In the genomic region with DNA sequence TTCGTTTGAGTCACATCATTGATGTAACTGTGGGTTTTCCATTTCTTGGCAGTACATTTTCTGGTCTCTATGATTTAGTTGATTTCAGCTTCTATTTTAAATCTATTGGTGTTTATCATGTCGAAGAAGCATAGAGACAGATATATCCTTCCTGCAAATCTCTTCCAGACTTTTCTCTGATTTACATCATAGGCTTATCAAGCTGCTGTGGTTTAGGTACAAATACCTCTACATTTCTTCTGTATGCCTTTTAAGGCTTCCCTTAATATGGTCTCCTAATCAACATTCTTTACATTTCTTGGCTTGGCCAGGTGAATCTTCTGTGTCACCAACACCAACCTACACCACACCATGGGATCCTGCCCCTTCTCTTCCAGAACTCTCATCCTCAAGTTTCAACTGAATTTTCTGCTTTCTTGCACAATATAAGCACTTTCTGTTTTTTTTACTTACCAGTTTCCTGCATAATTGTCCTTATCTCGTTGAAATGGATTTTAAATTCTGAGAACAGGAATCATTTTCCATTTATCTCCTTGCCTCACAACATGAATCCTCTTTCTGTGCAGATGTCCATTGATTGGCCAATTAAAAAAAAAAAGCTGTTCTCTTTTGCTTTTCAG, we compare ENCODE assay signal across 17 cellular contexts.
DNase-seq lines count a peak whose midpoint lies in the region; ATAC-seq and TF ChIP-seq lines count a peak whose summit lies in the region.
"Had no signal": no experiment of that assay in that cellular context is flagged by ENCODE, and none has a peak within 500 bp of the region (broad histone marks: within the 10 kb centered on the region; RNA-seq: fewer than 3 reads in every experiment).

No MANE protein-coding gene starts in this region.

- CTCF ChIA-PET in SK-N-SH (lab: Yijun Ruan, JAX): interaction anchor here (0.5 to 0.7 kb wide), 2 partner anchors 238 to 341 kb away, joined by 3 read pairs; no protein-coding TSS in a partner anchor

- ATAC-seq in SK-N-SH treated with all-trans-retinoic acid at 6 μM for 48 hours (no peak), HG02852 (IDR thresholded peaks at IDR 0.05; ENCODE audit: unreplicated experiment) (no peak)
- ATAC-seq: GM12878 had no signal

- H2AFZ ChIP-seq in SK-N-SH (ENCODE audit: low read depth): no peak overlapping the region
- H2AFZ ChIP-seq in smooth muscle cell (ENCODE audit: low read depth): no peak overlapping the region
- H2AFZ ChIP-seq: GM23248 had no signal

- H3K27me3 ChIP-seq in SK-N-SH (ENCODE audit: insufficient read depth) (no peaks in the 10 kb centered on the region), adipocyte (replicated peaks; ENCODE audit: control insufficient read depth, insufficient read depth, low read length) (no peaks in the 10 kb centered on the region), smooth muscle cell (ENCODE audit: low read depth) (peaks cover 16% of the 10 kb centered on the region)

- no peak for DNase-seq in SK-N-SH
- DNase-seq in adipocyte (ENCODE audit: low read depth): no peak
- DNase-seq in fibroblast of peridontal ligament (ENCODE audit: extremely low read depth): peak; percentile 32
- DNase-seq in smooth muscle cell (lab: John Stamatoyannopoulos, UW; ENCODE audit: unreplicated experiment): no peak
- no peak for DNase-seq in activated gamma-delta T cell treated with Interleukin-2 at 50 U/mL for 16 hours
- no peak for DNase-seq in DMS114 treated with DMSO at 0.1 percent for 48 hours (lab: John Stamatoyannopoulos, UW; ENCODE audit: unreplicated experiment)
- DNase-seq: CD4-positive, alpha-beta memory T cell; DND-41; GM23248; NCI-H1048; NCI-H69; SHP77 treated with DMSO at 0.1 percent for 48 hours had no signal

- no peak for TF ChIP-seq RAD21 in SK-N-SH (IDR thresholded peaks at IDR 0.05; ENCODE audit: low read length)

- no peaks in the 10 kb centered on the region for H3K9me3 ChIP-seq in SK-N-SH
- H3K9me3 ChIP-seq in adipocyte (ENCODE audit: control insufficient read depth, low read length): peaks cover 8% of the 10 kb centered on the region
- H3K9me3 ChIP-seq in smooth muscle cell (replicated peaks; ENCODE audit: low read depth): peaks cover under 1% of the 10 kb centered on the region

- H3K4me1 ChIP-seq in SK-N-SH (ENCODE audit: control insufficient read depth in 1 of 2, insufficient read depth in 2 of 2, low read depth in 1 of 2, low read length in 1 of 2) (no peaks in the 10 kb centered on the region; a peak in 1 of 4 replicates), adipocyte (ENCODE audit: control insufficient read depth, insufficient read depth, low read length) (peaks cover 23% of the 10 kb centered on the region), smooth muscle cell (ENCODE audit: low read depth) (peaks cover 5% of the 10 kb centered on the region)

- no peak overlapping the region for H3K4me3 ChIP-seq in SK-N-SH (ENCODE audit: low read depth in 2 of 2, low read length in 1 of 2)
- H3K4me3 ChIP-seq in adipocyte (ENCODE audit: low read length): peak overlapping the region; percentile 3
- H3K4me3 ChIP-seq in smooth muscle cell: no peak overlapping the region
- H3K4me3 ChIP-seq: GM12878, GM23248 had no signal

- H3K9ac ChIP-seq in SK-N-SH: no peak overlapping the region
- peak overlapping the region; percentile 65 for H3K9ac ChIP-seq in adipocyte (ENCODE audit: low read length)
- no peak overlapping the region for H3K9ac ChIP-seq in smooth muscle cell (ENCODE audit: low read depth)
- H3K9ac ChIP-seq: GM23248, KMS-11 had no signal

- H3F3A ChIP-seq in SK-N-SH (replicated peaks; ENCODE audit: insufficient read depth): no peaks in the 10 kb centered on the region
- H3F3A ChIP-seq in smooth muscle cell (ENCODE audit: low read depth): no peaks in the 10 kb centered on the region

- no peak overlapping the region for H3K27ac ChIP-seq in SK-N-SH (ENCODE audit: low read depth in 2 of 2, low read length in 1 of 2)
- H3K27ac ChIP-seq in smooth muscle cell (ENCODE audit: low read depth): no peak overlapping the region
- H3K27ac ChIP-seq: 22Rv1, GM23248, KMS-11 had no signal

- WGBS in SK-N-SH (ENCODE audit: low lambda C conversion rate): 46% methylated on average over 3 of the region's 3 CpGs
- 72% methylated on average over 3 of the region's 3 CpGs for WGBS in smooth muscle cell (ENCODE audit: low lambda C conversion rate)

- 0 out of 2 replicates have a peak, but pooled peaks cover 3% of the 10 kb centered on the region for H3K9me2 ChIP-seq in SK-N-SH

- H4K20me1 ChIP-seq in SK-N-SH (ENCODE audit: insufficient read depth) (no peaks in the 10 kb centered on the region), smooth muscle cell (ENCODE audit: low read depth) (no peaks in the 10 kb centered on the region)

- POLR2A ChIA-PET in SK-N-SH (lab: Yijun Ruan, JAX): no interaction called here

- no peak overlapping the region for H3K4me2 ChIP-seq in SK-N-SH
- H3K4me2 ChIP-seq in smooth muscle cell: peak overlapping the region; percentile 50
- H3K4me2 ChIP-seq: KMS-11 had no signal

- H3K36me3 ChIP-seq in SK-N-SH (replicated peaks in 1 of 2; ENCODE audit: control insufficient read depth in 1 of 2, insufficient read depth in 2 of 2, low read length in 1 of 2): no peaks in the 10 kb centered on the region
- H3K36me3 ChIP-seq in adipocyte (ENCODE audit: control insufficient read depth, insufficient read depth, low read length, severe bottlenecking): no peaks in the 10 kb centered on the region
- peaks cover 2% of the 10 kb centered on the region for H3K36me3 ChIP-seq in smooth muscle cell (ENCODE audit: low read depth)

- H3K79me2 ChIP-seq in SK-N-SH (ENCODE audit: insufficient read depth) (no peaks in the 10 kb centered on the region), smooth muscle cell (ENCODE audit: low read depth) (no peaks in the 10 kb centered on the region)

- TF ChIP-seq CTCF in SK-N-SH (IDR thresholded peaks at IDR 0.05) (no peak), smooth muscle cell (IDR thresholded peaks at IDR 0.05; ENCODE audit: borderline replicate concordance, insufficient read depth, poor library complexity, severe bottlenecking) (no peak)

- TF ChIP-seq EP300 in SK-N-SH (IDR thresholded peaks at IDR 0.05; ENCODE audit: borderline replicate concordance in 1 of 2, low read depth in 1 of 2, low read length in 1 of 2): no peak

TF ChIP-seq in SK-N-SH treated with all-trans-retinoic acid at 6 μM for 48 hours, 23 proteins besides CTCF, POLR2A, EP300 and RAD21 (continues in another document):
- no peak for TF ChIP-seq BACH2 (CRISPR knock-in tag; IDR thresholded peaks at IDR 0.05; ENCODE audit: borderline replicate concordance)
- TF ChIP-seq, protein P1, sequence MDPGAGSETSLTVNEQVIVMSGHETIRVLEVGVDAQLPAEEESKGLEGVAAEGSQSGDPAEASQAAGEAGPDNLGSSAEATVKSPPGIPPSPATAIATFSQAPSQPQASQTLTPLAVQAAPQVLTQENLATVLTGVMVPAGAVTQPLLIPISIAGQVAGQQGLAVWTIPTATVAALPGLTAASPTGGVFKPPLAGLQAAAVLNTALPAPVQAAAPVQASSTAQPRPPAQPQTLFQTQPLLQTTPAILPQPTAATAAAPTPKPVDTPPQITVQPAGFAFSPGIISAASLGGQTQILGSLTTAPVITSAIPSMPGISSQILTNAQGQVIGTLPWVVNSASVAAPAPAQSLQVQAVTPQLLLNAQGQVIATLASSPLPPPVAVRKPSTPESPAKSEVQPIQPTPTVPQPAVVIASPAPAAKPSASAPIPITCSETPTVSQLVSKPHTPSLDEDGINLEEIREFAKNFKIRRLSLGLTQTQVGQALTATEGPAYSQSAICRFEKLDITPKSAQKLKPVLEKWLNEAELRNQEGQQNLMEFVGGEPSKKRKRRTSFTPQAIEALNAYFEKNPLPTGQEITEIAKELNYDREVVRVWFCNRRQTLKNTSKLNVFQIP (CRISPR knock-in tag; IDR thresholded peaks at IDR 0.05; ENCODE audit: borderline replicate concordance, low read depth): no peak
- TF ChIP-seq, protein P2, sequence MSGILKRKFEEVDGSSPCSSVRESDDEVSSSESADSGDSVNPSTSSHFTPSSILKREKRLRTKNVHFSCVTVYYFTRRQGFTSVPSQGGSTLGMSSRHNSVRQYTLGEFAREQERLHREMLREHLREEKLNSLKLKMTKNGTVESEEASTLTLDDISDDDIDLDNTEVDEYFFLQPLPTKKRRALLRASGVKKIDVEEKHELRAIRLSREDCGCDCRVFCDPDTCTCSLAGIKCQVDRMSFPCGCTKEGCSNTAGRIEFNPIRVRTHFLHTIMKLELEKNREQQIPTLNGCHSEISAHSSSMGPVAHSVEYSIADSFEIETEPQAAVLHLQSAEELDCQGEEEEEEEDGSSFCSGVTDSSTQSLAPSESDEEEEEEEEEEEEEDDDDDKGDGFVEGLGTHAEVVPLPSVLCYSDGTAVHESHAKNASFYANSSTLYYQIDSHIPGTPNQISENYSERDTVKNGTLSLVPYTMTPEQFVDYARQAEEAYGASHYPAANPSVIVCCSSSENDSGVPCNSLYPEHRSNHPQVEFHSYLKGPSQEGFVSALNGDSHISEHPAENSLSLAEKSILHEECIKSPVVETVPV (CRISPR knock-in tag; IDR thresholded peaks at IDR 0.05): no peak

TF ChIP-seq in SK-N-SH, 30 proteins besides CTCF, POLR2A, EP300 and RAD21 (continues in another document):
- TF ChIP-seq POLR2AphosphoS5 (IDR thresholded peaks at IDR 0.05; ENCODE audit: low read depth, low read length) (no peak), FOSL2 (IDR thresholded peaks at IDR 0.05; ENCODE audit: borderline replicate concordance, low read depth) (no peak), MEF2A (IDR thresholded peaks at IDR 0.05; ENCODE audit: borderline replicate concordance, low read depth) (no peak), GABPA (IDR thresholded peaks at IDR 0.05; ENCODE audit: low read depth) (no peak), USF1 (IDR thresholded peaks at IDR 0.05; ENCODE audit: borderline replicate concordance, low read depth) (no peak)
- TF ChIP-seq, protein P3, sequence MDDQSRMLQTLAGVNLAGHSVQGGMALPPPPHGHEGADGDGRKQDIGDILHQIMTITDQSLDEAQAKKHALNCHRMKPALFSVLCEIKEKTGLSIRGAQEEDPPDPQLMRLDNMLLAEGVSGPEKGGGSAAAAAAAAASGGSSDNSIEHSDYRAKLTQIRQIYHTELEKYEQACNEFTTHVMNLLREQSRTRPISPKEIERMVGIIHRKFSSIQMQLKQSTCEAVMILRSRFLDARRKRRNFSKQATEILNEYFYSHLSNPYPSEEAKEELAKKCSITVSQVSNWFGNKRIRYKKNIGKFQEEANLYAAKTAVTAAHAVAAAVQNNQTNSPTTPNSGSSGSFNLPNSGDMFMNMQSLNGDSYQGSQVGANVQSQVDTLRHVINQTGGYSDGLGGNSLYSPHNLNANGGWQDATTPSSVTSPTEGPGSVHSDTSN (IDR thresholded peaks at IDR 0.05): no peak
